ENCODE assay signal across 1 cellular context in the genomic region with DNA sequence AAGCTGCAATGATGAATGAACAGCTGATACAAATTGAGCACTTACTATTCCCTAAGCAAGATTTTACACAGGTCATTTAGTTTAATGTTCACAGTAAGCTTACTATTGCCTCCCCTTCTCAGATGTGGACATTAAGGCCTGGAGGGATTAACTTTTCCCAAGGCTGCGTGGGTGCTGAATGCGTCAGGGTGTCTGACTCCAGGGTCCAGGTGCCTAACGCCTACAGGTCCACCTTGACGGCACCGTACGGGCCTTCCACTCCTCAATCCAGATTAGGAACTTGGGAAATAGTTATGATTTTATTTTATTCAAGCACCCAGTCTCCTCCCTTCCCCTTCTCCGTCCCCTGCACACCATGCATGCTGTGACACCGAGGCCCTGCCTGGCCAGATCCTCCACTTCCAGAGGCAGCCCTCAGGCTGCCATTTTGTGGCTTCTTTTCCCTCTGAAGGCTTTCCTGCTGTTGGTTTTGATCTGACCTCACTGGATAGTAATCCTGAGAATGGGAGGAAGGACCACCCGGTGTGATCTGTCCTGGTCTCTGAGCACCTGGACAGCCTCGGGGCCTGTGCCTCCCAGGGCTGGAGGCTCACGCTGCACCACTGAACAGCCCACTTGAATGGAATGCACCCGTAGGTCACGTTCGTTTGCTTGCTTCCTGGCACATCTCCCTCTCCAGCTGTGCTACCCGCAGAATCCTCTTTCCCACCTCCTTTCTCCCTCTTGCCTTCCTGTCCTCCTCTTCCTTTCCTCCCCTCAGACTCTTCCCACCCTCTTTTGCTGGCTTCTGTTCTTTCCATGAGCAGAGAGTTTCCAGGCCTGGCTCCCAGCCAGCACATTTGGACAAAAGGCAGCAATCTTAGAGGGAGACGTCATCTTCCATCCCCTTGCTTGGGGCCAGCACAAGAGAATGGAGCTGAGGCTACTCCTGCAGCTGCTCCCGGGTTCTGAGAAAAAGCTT.
TF ChIP-seq lines count a peak whose summit lies in the region.

No MANE protein-coding gene starts in this region.

TF ChIP-seq in HEK293, 187 proteins besides CTCF, POLR2A, EP300 and RAD21 (continued from another document and continues in another):
- TF ChIP-seq, protein P1, sequence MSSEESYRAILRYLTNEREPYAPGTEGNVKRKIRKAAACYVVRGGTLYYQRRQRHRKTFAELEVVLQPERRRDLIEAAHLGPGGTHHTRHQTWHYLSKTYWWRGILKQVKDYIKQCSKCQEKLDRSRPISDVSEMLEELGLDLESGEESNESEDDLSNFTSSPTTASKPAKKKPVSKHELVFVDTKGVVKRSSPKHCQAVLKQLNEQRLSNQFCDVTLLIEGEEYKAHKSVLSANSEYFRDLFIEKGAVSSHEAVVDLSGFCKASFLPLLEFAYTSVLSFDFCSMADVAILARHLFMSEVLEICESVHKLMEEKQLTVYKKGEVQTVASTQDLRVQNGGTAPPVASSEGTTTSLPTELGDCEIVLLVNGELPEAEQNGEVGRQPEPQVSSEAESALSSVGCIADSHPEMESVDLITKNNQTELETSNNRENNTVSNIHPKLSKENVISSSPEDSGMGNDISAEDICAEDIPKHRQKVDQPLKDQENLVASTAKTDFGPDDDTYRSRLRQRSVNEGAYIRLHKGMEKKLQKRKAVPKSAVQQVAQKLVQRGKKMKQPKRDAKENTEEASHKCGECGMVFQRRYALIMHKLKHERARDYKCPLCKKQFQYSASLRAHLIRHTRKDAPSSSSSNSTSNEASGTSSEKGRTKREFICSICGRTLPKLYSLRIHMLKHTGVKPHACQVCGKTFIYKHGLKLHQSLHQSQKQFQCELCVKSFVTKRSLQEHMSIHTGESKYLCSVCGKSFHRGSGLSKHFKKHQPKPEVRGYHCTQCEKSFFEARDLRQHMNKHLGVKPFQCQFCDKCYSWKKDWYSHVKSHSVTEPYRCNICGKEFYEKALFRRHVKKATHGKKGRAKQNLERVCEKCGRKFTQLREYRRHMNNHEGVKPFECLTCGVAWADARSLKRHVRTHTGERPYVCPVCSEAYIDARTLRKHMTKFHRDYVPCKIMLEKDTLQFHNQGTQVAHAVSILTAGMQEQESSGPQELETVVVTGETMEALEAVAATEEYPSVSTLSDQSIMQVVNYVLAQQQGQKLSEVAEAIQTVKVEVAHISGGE (tag by site-specific recombination; conservative IDR thresholded peaks at IDR 0.05; ENCODE audit: low read depth), result peak; percentile 60
- TF ChIP-seq HOXD13 (CRISPR knock-in tag; IDR thresholded peaks at IDR 0.05; ENCODE audit: borderline replicate concordance) (peak; percentile 31; the same call in 1 of the 2 replicates), ZNF664 (tag by site-specific recombination; IDR thresholded peaks at IDR 0.05) (peak; percentile 57), SP7 (tag by site-specific recombination; IDR thresholded peaks at IDR 0.05) (peak; percentile 98), ZBTB17 (tag by site-specific recombination; IDR thresholded peaks at IDR 0.05) (peak; percentile 70), GLIS1 (tag by site-specific recombination; IDR thresholded peaks at IDR 0.05) (peak; percentile 100), GLIS2 (tag by site-specific recombination; IDR thresholded peaks at IDR 0.05) (peak; percentile 47; the same call in 1 of the 2 replicates), OSR2 (tag by site-specific recombination; IDR thresholded peaks at IDR 0.05) (peak; percentile 85), ZNF10 (tag by site-specific recombination; IDR thresholded peaks at IDR 0.05) (peak; percentile 39; the same call in 1 of the 2 replicates), SP2 (tag by site-specific recombination; IDR thresholded peaks at IDR 0.05) (peak; percentile 58), ZNF292 (tag by site-specific recombination; IDR thresholded peaks at IDR 0.05; ENCODE audit: borderline replicate concordance, low read depth) (no peak), ZFHX2 (tag by site-specific recombination; conservative IDR thresholded peaks at IDR 0.05) (peak; percentile 78), ZNF600 (tag by site-specific recombination; IDR thresholded peaks at IDR 0.05) (peak; percentile 88), WT1 (tag by site-specific recombination; IDR thresholded peaks at IDR 0.05) (peak; percentile 94), ZNF843 (tag by site-specific recombination; IDR thresholded peaks at IDR 0.05) (peak; percentile 69; the same call in 1 of the 2 replicates), ZNF501 (tag by site-specific recombination; IDR thresholded peaks at IDR 0.05) (peak; percentile 70), ZNF366 (tag by site-specific recombination; conservative IDR thresholded peaks at IDR 0.05) (peak; percentile 96), ZNF529 (tag by site-specific recombination; IDR thresholded peaks at IDR 0.05; ENCODE audit: insufficient replicate concordance) (no peak), ZIC2 (tag by site-specific recombination; IDR thresholded peaks at IDR 0.05) (peak; percentile 84), ZNF2 (tag by site-specific recombination; IDR thresholded peaks at IDR 0.05) (peak; percentile 71; the same call in 1 of the 2 replicates), ZFP69B (tag by site-specific recombination; IDR thresholded peaks at IDR 0.05) (peak; percentile 51; the same call in 1 of the 2 replicates), ZBTB20 (tag by site-specific recombination; IDR thresholded peaks at IDR 0.05) (peak; percentile 81), IKZF3 (tag by site-specific recombination; IDR thresholded peaks at IDR 0.05) (peak; percentile 12; the same call in 1 of the 2 replicates), ZNF629 (tag by site-specific recombination; IDR thresholded peaks at IDR 0.05) (peak; percentile 78)
- TF ChIP-seq, protein P2, sequence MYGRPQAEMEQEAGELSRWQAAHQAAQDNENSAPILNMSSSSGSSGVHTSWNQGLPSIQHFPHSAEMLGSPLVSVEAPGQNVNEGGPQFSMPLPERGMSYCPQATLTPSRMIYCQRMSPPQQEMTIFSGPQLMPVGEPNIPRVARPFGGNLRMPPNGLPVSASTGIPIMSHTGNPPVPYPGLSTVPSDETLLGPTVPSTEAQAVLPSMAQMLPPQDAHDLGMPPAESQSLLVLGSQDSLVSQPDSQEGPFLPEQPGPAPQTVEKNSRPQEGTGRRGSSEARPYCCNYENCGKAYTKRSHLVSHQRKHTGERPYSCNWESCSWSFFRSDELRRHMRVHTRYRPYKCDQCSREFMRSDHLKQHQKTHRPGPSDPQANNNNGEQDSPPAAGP (tag by site-specific recombination; IDR thresholded peaks at IDR 0.05), result 0 out of 2 replicates have a peak, but pooled peaks have one; percentile 20
- TF ChIP-seq, protein P3, sequence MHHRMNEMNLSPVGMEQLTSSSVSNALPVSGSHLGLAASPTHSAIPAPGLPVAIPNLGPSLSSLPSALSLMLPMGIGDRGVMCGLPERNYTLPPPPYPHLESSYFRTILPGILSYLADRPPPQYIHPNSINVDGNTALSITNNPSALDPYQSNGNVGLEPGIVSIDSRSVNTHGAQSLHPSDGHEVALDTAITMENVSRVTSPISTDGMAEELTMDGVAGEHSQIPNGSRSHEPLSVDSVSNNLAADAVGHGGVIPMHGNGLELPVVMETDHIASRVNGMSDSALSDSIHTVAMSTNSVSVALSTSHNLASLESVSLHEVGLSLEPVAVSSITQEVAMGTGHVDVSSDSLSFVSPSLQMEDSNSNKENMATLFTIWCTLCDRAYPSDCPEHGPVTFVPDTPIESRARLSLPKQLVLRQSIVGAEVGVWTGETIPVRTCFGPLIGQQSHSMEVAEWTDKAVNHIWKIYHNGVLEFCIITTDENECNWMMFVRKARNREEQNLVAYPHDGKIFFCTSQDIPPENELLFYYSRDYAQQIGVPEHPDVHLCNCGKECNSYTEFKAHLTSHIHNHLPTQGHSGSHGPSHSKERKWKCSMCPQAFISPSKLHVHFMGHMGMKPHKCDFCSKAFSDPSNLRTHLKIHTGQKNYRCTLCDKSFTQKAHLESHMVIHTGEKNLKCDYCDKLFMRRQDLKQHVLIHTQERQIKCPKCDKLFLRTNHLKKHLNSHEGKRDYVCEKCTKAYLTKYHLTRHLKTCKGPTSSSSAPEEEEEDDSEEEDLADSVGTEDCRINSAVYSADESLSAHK (tag by site-specific recombination; IDR thresholded peaks at IDR 0.05), result peak; percentile 71
- TF ChIP-seq, protein P4, sequence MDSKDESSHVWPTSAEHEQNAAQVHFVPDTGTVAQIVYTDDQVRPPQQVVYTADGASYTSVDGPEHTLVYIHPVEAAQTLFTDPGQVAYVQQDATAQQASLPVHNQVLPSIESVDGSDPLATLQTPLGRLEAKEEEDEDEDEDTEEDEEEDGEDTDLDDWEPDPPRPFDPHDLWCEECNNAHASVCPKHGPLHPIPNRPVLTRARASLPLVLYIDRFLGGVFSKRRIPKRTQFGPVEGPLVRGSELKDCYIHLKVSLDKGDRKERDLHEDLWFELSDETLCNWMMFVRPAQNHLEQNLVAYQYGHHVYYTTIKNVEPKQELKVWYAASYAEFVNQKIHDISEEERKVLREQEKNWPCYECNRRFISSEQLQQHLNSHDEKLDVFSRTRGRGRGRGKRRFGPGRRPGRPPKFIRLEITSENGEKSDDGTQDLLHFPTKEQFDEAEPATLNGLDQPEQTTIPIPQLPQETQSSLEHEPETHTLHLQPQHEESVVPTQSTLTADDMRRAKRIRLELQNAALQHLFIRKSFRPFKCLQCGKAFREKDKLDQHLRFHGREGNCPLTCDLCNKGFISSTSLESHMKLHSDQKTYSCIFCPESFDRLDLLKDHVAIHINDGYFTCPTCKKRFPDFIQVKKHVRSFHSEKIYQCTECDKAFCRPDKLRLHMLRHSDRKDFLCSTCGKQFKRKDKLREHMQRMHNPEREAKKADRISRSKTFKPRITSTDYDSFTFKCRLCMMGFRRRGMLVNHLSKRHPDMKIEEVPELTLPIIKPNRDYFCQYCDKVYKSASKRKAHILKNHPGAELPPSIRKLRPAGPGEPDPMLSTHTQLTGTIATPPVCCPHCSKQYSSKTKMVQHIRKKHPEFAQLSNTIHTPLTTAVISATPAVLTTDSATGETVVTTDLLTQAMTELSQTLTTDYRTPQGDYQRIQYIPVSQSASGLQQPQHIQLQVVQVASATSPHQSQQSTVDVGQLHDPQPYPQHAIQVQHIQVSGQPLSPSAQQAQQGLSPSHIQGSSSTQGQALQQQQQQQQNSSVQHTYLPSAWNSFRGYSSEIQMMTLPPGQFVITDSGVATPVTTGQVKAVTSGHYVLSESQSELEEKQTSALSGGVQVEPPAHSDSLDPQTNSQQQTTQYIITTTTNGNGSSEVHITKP (tag by site-specific recombination; IDR thresholded peaks at IDR 0.05), result peak; percentile 84
- TF ChIP-seq, protein P5, sequence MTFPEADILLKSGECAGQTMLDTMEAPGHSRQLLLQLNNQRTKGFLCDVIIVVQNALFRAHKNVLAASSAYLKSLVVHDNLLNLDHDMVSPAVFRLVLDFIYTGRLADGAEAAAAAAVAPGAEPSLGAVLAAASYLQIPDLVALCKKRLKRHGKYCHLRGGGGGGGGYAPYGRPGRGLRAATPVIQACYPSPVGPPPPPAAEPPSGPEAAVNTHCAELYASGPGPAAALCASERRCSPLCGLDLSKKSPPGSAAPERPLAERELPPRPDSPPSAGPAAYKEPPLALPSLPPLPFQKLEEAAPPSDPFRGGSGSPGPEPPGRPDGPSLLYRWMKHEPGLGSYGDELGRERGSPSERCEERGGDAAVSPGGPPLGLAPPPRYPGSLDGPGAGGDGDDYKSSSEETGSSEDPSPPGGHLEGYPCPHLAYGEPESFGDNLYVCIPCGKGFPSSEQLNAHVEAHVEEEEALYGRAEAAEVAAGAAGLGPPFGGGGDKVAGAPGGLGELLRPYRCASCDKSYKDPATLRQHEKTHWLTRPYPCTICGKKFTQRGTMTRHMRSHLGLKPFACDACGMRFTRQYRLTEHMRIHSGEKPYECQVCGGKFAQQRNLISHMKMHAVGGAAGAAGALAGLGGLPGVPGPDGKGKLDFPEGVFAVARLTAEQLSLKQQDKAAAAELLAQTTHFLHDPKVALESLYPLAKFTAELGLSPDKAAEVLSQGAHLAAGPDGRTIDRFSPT (tag by site-specific recombination; IDR thresholded peaks at IDR 0.05), result peak; percentile 92
- TF ChIP-seq, protein P6, sequence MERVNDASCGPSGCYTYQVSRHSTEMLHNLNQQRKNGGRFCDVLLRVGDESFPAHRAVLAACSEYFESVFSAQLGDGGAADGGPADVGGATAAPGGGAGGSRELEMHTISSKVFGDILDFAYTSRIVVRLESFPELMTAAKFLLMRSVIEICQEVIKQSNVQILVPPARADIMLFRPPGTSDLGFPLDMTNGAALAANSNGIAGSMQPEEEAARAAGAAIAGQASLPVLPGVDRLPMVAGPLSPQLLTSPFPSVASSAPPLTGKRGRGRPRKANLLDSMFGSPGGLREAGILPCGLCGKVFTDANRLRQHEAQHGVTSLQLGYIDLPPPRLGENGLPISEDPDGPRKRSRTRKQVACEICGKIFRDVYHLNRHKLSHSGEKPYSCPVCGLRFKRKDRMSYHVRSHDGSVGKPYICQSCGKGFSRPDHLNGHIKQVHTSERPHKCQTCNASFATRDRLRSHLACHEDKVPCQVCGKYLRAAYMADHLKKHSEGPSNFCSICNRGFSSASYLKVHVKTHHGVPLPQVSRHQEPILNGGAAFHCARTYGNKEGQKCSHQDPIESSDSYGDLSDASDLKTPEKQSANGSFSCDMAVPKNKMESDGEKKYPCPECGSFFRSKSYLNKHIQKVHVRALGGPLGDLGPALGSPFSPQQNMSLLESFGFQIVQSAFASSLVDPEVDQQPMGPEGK (tag by site-specific recombination; IDR thresholded peaks at IDR 0.05), result peak; percentile 68
- TF ChIP-seq, protein P7, sequence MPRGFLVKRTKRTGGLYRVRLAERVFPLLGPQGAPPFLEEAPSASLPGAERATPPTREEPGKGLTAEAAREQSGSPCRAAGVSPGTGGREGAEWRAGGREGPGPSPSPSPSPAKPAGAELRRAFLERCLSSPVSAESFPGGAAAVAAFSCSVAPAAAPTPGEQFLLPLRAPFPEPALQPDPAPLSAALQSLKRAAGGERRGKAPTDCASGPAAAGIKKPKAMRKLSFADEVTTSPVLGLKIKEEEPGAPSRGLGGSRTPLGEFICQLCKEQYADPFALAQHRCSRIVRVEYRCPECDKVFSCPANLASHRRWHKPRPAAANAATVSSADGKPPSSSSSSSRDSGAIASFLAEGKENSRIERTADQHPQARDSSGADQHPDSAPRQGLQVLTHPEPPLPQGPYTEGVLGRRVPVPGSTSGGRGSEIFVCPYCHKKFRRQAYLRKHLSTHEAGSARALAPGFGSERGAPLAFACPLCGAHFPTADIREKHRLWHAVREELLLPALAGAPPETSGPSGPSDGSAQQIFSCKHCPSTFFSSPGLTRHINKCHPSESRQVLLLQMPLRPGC (tag by site-specific recombination; IDR thresholded peaks at IDR 0.05), result peak; percentile 18; the same call in 1 of the 2 replicates
- TF ChIP-seq, protein P8, sequence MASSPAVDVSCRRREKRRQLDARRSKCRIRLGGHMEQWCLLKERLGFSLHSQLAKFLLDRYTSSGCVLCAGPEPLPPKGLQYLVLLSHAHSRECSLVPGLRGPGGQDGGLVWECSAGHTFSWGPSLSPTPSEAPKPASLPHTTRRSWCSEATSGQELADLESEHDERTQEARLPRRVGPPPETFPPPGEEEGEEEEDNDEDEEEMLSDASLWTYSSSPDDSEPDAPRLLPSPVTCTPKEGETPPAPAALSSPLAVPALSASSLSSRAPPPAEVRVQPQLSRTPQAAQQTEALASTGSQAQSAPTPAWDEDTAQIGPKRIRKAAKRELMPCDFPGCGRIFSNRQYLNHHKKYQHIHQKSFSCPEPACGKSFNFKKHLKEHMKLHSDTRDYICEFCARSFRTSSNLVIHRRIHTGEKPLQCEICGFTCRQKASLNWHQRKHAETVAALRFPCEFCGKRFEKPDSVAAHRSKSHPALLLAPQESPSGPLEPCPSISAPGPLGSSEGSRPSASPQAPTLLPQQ (tag by site-specific recombination; IDR thresholded peaks at IDR 0.05), result peak; percentile 71; the same call in 1 of the 2 replicates
